Comparison of ENCODE assay signal across 8 cellular contexts in the genomic region with DNA sequence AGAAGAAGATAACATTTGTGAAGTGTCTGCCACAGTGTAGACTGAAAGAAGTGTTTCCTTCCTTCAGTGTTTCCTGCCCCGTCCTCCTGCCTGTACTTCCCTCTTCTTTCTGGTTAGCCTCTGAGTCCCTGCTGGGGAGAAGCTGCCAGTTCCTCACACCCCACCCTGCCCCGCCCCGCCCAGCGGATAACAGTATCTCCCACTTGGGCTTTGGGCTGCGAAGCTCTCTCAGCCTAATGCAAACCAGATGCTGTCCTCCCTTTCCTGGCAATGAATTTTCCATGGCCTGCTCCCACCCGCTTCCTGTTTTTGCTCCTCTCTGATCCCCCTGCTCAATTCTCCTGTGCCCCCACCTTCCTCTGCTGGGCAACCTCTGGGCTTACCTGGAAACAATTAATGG. TPM values are rescaled to one million over a fixed set of nuclear protein-coding genes. Genes with fewer than 3 reads are reported as not detected.
DNase-seq lines count a peak whose midpoint lies in the region; ATAC-seq and TF ChIP-seq lines count a peak whose summit lies in the region.

No MANE protein-coding gene starts in this region.

- H3K4me1 ChIP-seq in sigmoid colon: peaks cover 0 to 23% (median 16%) of the 10 kb centered on the region in 4 donors

- no peak for TF ChIP-seq POLR2A in sigmoid colon (IDR thresholded peaks at IDR 0.05)

- no peak for TF ChIP-seq EP300 in sigmoid colon (IDR thresholded peaks at IDR 0.05)

- ATAC-seq in left cardiac atrium (peak; percentile 82 to 84), HG02981 (IDR thresholded peaks at IDR 0.05; ENCODE audit: unreplicated experiment) (no peak), GM21367 (IDR thresholded peaks at IDR 0.05; ENCODE audit: unreplicated experiment) (no peak)

- intact Hi-C loops in left cardiac atrium (cut with DNase I): no loop called here
- intact Hi-C loops in sigmoid colon (cut with DNase I): no loop called here
- intact Hi-C loops in posterior vena cava (cut with DNase I): no loop called here

- peaks cover 0 to 11% (median 8%) of the 10 kb centered on the region in 3 donors for H3K27me3 ChIP-seq in sigmoid colon

- peak overlapping the region; percentile 70 to 85 (median 72) for H3K27ac ChIP-seq in sigmoid colon

- TF ChIP-seq CTCF in sigmoid colon (IDR thresholded peaks at IDR 0.05): no peak

- H3K4me3 ChIP-seq in sigmoid colon: no peak overlapping the region

- no peaks in the 10 kb centered on the region for H3K36me3 ChIP-seq in sigmoid colon

- DNase-seq in GM03348 (ENCODE audit: low spot score): peak; percentile 90
- DNase-seq in UCSD-AML1 (lab: John Stamatoyannopoulos, UW; ENCODE audit: unreplicated experiment): peak; percentile 84
- DNase-seq in left cardiac atrium: peak; percentile 89
- DNase-seq in sigmoid colon: peak; percentile 95
- DNase-seq in posterior vena cava (ENCODE audit: low spot score): no peak
- DNase-seq in stimulated activated CD4-positive, alpha-beta T cell treated with anti-CD3 and anti-CD28 coated beads, Interleukin-4, amount 100 ng/mL, for 4 hours: no peak

- 22 to 44% methylated on average over 6 of the region's 6 CpGs for WGBS in sigmoid colon, 2 donors

- no peaks in the 10 kb centered on the region for H3K9me3 ChIP-seq in sigmoid colon

RNA-seq across cellular contexts. Expression of gene RAB3IL1, which starts 5.2 kb away (rescaled TPM):
- total RNA-seq in left cardiac atrium: 10 to 100 TPM; 17.3 to 21.8 TPM
- 10 to 100 TPM; 12.1 to 23.7 (median 19.6) TPM for total RNA-seq in sigmoid colon
- polyA plus RNA-seq in sigmoid colon: 10 to 100 TPM in 1 of 3 donors, 1 to 10 TPM in 2; 5.1 to 21.6 (median 7.0) TPM
- total RNA-seq in posterior vena cava: 10 to 100 TPM; 26.7 to 31.5 TPM

RNA-seq across cellular contexts. Expression of gene BEST1, which starts 27.6 kb away (rescaled TPM):
- 1 to 10 TPM; 3.4 to 3.9 TPM for total RNA-seq in left cardiac atrium
- total RNA-seq in sigmoid colon: 1 to 10 TPM in 3 of 4 donors, under 1 TPM in 1; 0.83 to 5.3 (median 3.3) TPM
- polyA plus RNA-seq in sigmoid colon: 1 to 10 TPM; 3.2 to 9.6 (median 7.6) TPM
- total RNA-seq in posterior vena cava: 1 to 10 TPM; 5.8 to 9.5 TPM

RNA-seq across cellular contexts. Expression of gene FADS3, which starts 31.2 kb away (rescaled TPM):
- total RNA-seq in left cardiac atrium: 10 to 100 TPM; 70.5 to 90.6 TPM
- 10 to 100 TPM; 21.1 to 57.9 (median 37.5) TPM for total RNA-seq in sigmoid colon
- polyA plus RNA-seq in sigmoid colon: 10 to 100 TPM in 1 of 3 donors, 1 to 10 TPM in 2; 1.4 to 21.5 (median 3.0) TPM
- total RNA-seq in posterior vena cava: 100 to 1,000 TPM in 1 of 2 donors, 10 to 100 TPM in 1; 83.0 to 106 TPM

RNA-seq across cellular contexts. Expression of gene FTH1, which starts 44.9 kb away (rescaled TPM):
- total RNA-seq in left cardiac atrium: 1,000 to 10,000 TPM; 2,726 to 3,432 TPM
- 1,000 to 10,000 TPM; 1,709 to 2,375 (median 1,954) TPM for total RNA-seq in sigmoid colon
- over 10,000 TPM in 2 of 3 donors, 1,000 to 10,000 TPM in 1; 6,007 to 20,022 (median 13,142) TPM for polyA plus RNA-seq in sigmoid colon
- 1,000 to 10,000 TPM; 2,679 to 3,454 TPM for total RNA-seq in posterior vena cava

Comparison
In these comparisons a context has a peak if more than half of its experiments do, and no peak if none do; other contexts are left out.
1. DNase-seq: peak in GM03348 (single experiment), UCSD-AML1 (single experiment), left cardiac atrium (single experiment) and sigmoid colon (single experiment); none in posterior vena cava (single experiment) and stimulated activated CD4-positive, alpha-beta T cell treated with anti-CD3 and anti-CD28 coated beads, Interleukin-4, amount 100 ng/mL, for 4 hours (0 of 2).
2. ATAC-seq: peak in left cardiac atrium (2 of 2); none in HG02981 (single experiment) and GM21367 (single experiment).